19 cellular contexts compared by ENCODE assay signal in genomic region chr2:98632351-98632750, GRCh38. TPM values are rescaled to one million over a fixed set of nuclear protein-coding genes. Genes with fewer than 3 reads are reported as not detected.
DNase-seq lines count a peak whose midpoint lies in the region; ATAC-seq and TF ChIP-seq lines count a peak whose summit lies in the region.
"Had no signal": no experiment of that assay in that cellular context is flagged by ENCODE, and none has a peak within 500 bp of the region (broad histone marks: within the 10 kb centered on the region; RNA-seq: fewer than 3 reads in every experiment).

No MANE protein-coding gene starts in this region.

- no peak for TF ChIP-seq CTCF in CD4-positive, alpha-beta T cell (IDR thresholded peaks at IDR 0.05)

- CTCF ChIA-PET in CD4-positive, alpha-beta T cell (lab: Charles Lee): interaction anchor here (0.8 kb wide), 1 partner anchor 17 kb away, joined by 4 read pairs; no protein-coding TSS in a partner anchor
- CTCF ChIA-PET in activated CD8-positive, alpha-beta T cell treated with anti-CD3 and anti-CD28 coated beads, Interleukin-2, amount 10 ng/mL, durations not matched to agents 7 days and 5 days (lab: Charles Lee): interaction anchor here (1.0 to 2.7 kb wide), 3 partner anchors 24 to 199 kb away, joined by 3 to 9 read pairs (median 3); no protein-coding TSS in a partner anchor

- H3K4ac ChIP-seq in mesendoderm (ENCODE audit: low read depth, low read length): no peak overlapping the region

- H3K27ac ChIP-seq in CD4-positive, alpha-beta T cell (ENCODE audit: low read depth, low read length): no peak overlapping the region
- H3K27ac ChIP-seq in mesendoderm (ENCODE audit: low read depth, low read length): no peak overlapping the region
- H3K27ac ChIP-seq: 22Rv1, C4-2B had no signal

- H2AK5ac ChIP-seq in mesendoderm (ENCODE audit: low read length): peak overlapping the region; percentile 33

- no peaks in the 10 kb centered on the region for H3K9me3 ChIP-seq in CD4-positive, alpha-beta T cell (ENCODE audit: control insufficient read depth, low read length)
- H3K9me3 ChIP-seq: Caco-2 had no signal

- no peak for DNase-seq in T-helper 2 cell treated with Interferon-gamma antibody and Interleukin-4, amounts not matched to agents 5 μg/mL and 100 μg/mL, for 36 hours (ENCODE audit: low spot score)
- DNase-seq in T-helper 2 cell (no peak), mesendoderm (no peak), SKM-1 treated with dmso at 0.1 percent for 144 hours (lab: John Stamatoyannopoulos, UW; ENCODE audit: unreplicated experiment) (no peak), dedifferentiated amniotic fluid mesenchymal stem cell (ENCODE audit: extremely low spot score) (no peak)
- no peak for DNase-seq in CD4-positive, alpha-beta T cell
- no peak for DNase-seq in activated CD8-positive, alpha-beta T cell treated with anti-CD3 and anti-CD28 coated beads, Interleukin-2, amount 10 ng/mL, durations not matched to agents 7 days and 5 days
- DNase-seq: AML-193, Caco-2, H9, KBM-7, NCI-H1105 treated with DMSO at 0.1 percent for 48 hours, NCI-H1694 treated with DMSO at 0.1 percent for 48 hours, NCI-H748 treated with DMSO at 0.1 percent for 48 hours, OCI-M1, RPMI8226 had no signal

- H3K4me1 Mint-ChIP-seq in T-helper 2 cell treated with Interferon-gamma antibody and Interleukin-4, amounts not matched to agents 5 μg/mL and 100 μg/mL, for 36 hours (ENCODE audit: low read depth): peaks cover 27% of the 10 kb centered on the region
- peaks cover 35% of the 10 kb centered on the region for H3K4me1 Mint-ChIP-seq in CD4-positive, alpha-beta T cell (ENCODE audit: low read depth)
- H3K4me1 Mint-ChIP-seq in activated CD8-positive, alpha-beta T cell treated with anti-CD3 and anti-CD28 coated beads, Interleukin-2, amount 10 ng/mL, durations not matched to agents 7 days and 5 days (ENCODE audit: low read depth): peaks cover 31% of the 10 kb centered on the region

- H3K36me3 Mint-ChIP-seq in T-helper 2 cell treated with Interferon-gamma antibody and Interleukin-4, amounts not matched to agents 5 μg/mL and 100 μg/mL, for 36 hours (ENCODE audit: low read depth): peaks cover 59% of the 10 kb centered on the region
- peaks cover 89% of the 10 kb centered on the region for H3K36me3 Mint-ChIP-seq in CD4-positive, alpha-beta T cell (ENCODE audit: low read depth)
- peaks cover 65% of the 10 kb centered on the region for H3K36me3 Mint-ChIP-seq in activated CD8-positive, alpha-beta T cell treated with anti-CD3 and anti-CD28 coated beads, Interleukin-2, amount 10 ng/mL, durations not matched to agents 7 days and 5 days (ENCODE audit: low read depth)

- H3K9ac ChIP-seq in mesendoderm (ENCODE audit: low read length): no peak overlapping the region

- no peak overlapping the region for H3K4me3 Mint-ChIP-seq in T-helper 2 cell treated with Interferon-gamma antibody and Interleukin-4, amounts not matched to agents 5 μg/mL and 100 μg/mL, for 36 hours
- H3K4me3 Mint-ChIP-seq in CD4-positive, alpha-beta T cell: no peak overlapping the region
- H3K4me3 Mint-ChIP-seq in activated CD8-positive, alpha-beta T cell treated with anti-CD3 and anti-CD28 coated beads, Interleukin-2, amount 10 ng/mL, durations not matched to agents 7 days and 5 days: no peak overlapping the region
- H3K4me3 Mint-ChIP-seq: H9 had no signal

- no peak overlapping the region for H3K23ac ChIP-seq in mesendoderm (ENCODE audit: low read length)

- no peaks in the 10 kb centered on the region for H3K27me3 ChIP-seq in CD4-positive, alpha-beta T cell (ENCODE audit: control insufficient read depth, insufficient read depth, low read length)
- H3K27me3 ChIP-seq in mesendoderm (ENCODE audit: insufficient read depth, low read length, poor library complexity): no peaks in the 10 kb centered on the region

- H2BK5ac ChIP-seq in mesendoderm (ENCODE audit: low read length): no peak overlapping the region

- H3K4me2 ChIP-seq in mesendoderm (ENCODE audit: low read length): no peak overlapping the region

- POLR2A ChIA-PET in CD4-positive, alpha-beta T cell (lab: Charles Lee): interaction anchor here (0.9 to 1.5 kb wide), 4 partner anchors 13 to 139 kb away, joined by 3 to 5 read pairs (median 4); no protein-coding TSS in a partner anchor
- POLR2A ChIA-PET in activated CD8-positive, alpha-beta T cell treated with anti-CD3 and anti-CD28 coated beads, Interleukin-2, amount 10 ng/mL, durations not matched to agents 7 days and 5 days (lab: Charles Lee): no interaction called here

- H3K18ac ChIP-seq in mesendoderm (ENCODE audit: low read length): no peak overlapping the region

- ATAC-seq in CD4-positive, alpha-beta T cell (ENCODE audit: poor library complexity): no peak
- no peak for ATAC-seq in activated CD8-positive, alpha-beta T cell treated with anti-CD3 and anti-CD28 coated beads, Interleukin-2, amount 10 ng/mL, durations not matched to agents 7 days and 5 days
- ATAC-seq in GM21390 (IDR thresholded peaks at IDR 0.05; ENCODE audit: unreplicated experiment): no peak

- no peak overlapping the region for H3K4me3 ChIP-seq in mesendoderm (ENCODE audit: low read length)

- H3K79me1 ChIP-seq in mesendoderm (ENCODE audit: low read length): no peaks in the 10 kb centered on the region

- H2BK120ac ChIP-seq in mesendoderm (ENCODE audit: low read depth, low read length): no peak overlapping the region

- H2BK15ac ChIP-seq in mesendoderm (replicated peaks; ENCODE audit: low read depth): no peak overlapping the region

- no peaks in the 10 kb centered on the region for H3K36me3 ChIP-seq in mesendoderm (ENCODE audit: control insufficient read depth, insufficient read depth, low read length)

- intact Hi-C loops in CD4-positive, alpha-beta T cell (cut with DNase I, micrococcal nuclease): loop anchor here (5.0 to 10.0 kb wide), 2 partner anchors 65 to 522 kb away; partner anchors contain the start of genes LIPT1 (in 1 of the 2) and TSGA10 (in 1 of the 2)

- no peaks in the 10 kb centered on the region for H3K79me2 ChIP-seq in mesendoderm (ENCODE audit: control insufficient read depth, insufficient read depth, low read length)

- peak overlapping the region; percentile 27 for H3K27ac Mint-ChIP-seq in T-helper 2 cell treated with Interferon-gamma antibody and Interleukin-4, amounts not matched to agents 5 μg/mL and 100 μg/mL, for 36 hours
- H3K27ac Mint-ChIP-seq in CD4-positive, alpha-beta T cell: peak overlapping the region; percentile 49
- peak overlapping the region; percentile 0 for H3K27ac Mint-ChIP-seq in activated CD8-positive, alpha-beta T cell treated with anti-CD3 and anti-CD28 coated beads, Interleukin-2, amount 10 ng/mL, durations not matched to agents 7 days and 5 days
- H3K27ac Mint-ChIP-seq: H9 had no signal

- peaks cover 2% of the 10 kb centered on the region for H3K4me1 ChIP-seq in mesendoderm (ENCODE audit: control insufficient read depth, low read depth, low read length)
- H3K4me1 ChIP-seq: Caco-2 had no signal

- H3K9me3 Mint-ChIP-seq in T-helper 2 cell treated with Interferon-gamma antibody and Interleukin-4, amounts not matched to agents 5 μg/mL and 100 μg/mL, for 36 hours: no peaks in the 10 kb centered on the region
- H3K9me3 Mint-ChIP-seq in CD4-positive, alpha-beta T cell: no peaks in the 10 kb centered on the region
- no peaks in the 10 kb centered on the region for H3K9me3 Mint-ChIP-seq in activated CD8-positive, alpha-beta T cell treated with anti-CD3 and anti-CD28 coated beads, Interleukin-2, amount 10 ng/mL, durations not matched to agents 7 days and 5 days (ENCODE audit: insufficient read depth)
- H3K9me3 Mint-ChIP-seq: H9 had no signal

- H4K5ac ChIP-seq in mesendoderm (ENCODE audit: low read length): no peak overlapping the region

- H4K8ac ChIP-seq in mesendoderm (ENCODE audit: low read depth, low read length): no peak overlapping the region

- H3K56ac ChIP-seq in mesendoderm (ENCODE audit: low read length): no peak overlapping the region

- H3K27me3 Mint-ChIP-seq in T-helper 2 cell treated with Interferon-gamma antibody and Interleukin-4, amounts not matched to agents 5 μg/mL and 100 μg/mL, for 36 hours (ENCODE audit: low read depth): no peaks in the 10 kb centered on the region
- H3K27me3 Mint-ChIP-seq in CD4-positive, alpha-beta T cell: no peaks in the 10 kb centered on the region
- no peaks in the 10 kb centered on the region for H3K27me3 Mint-ChIP-seq in activated CD8-positive, alpha-beta T cell treated with anti-CD3 and anti-CD28 coated beads, Interleukin-2, amount 10 ng/mL, durations not matched to agents 7 days and 5 days (ENCODE audit: low read depth)

- no CpG with 5 or more reads among the region's 3 CpGs for WGBS in mesendoderm (ENCODE audit: extremely low coverage, insufficient coverage, low lambda C conversion rate)

RNA-seq across cellular contexts. Expression of gene UNC50, which starts 24.0 kb away (rescaled TPM):
- 10 to 100 TPM; 17.1 to 17.5 TPM for total RNA-seq in CD4-positive, alpha-beta T cell
- 10 to 100 TPM; 25.5 to 26.1 TPM for total RNA-seq in activated CD8-positive, alpha-beta T cell treated with anti-CD3 and anti-CD28 coated beads, Interleukin-2, amount 10 ng/mL, durations not matched to agents 7 days and 5 days
- 56.6 TPM for polyA plus RNA-seq in mesendoderm (2013, experiment 1 of 2)
- polyA plus RNA-seq in mesendoderm (2013, experiment 2 of 2): 54.3 TPM

RNA-seq across cellular contexts. Expression of gene COA5, which starts 24.0 kb away (rescaled TPM):
- total RNA-seq in CD4-positive, alpha-beta T cell: 10 to 100 TPM; 29.2 to 30.1 TPM
- 10 to 100 TPM; 18.8 to 21.8 TPM for total RNA-seq in activated CD8-positive, alpha-beta T cell treated with anti-CD3 and anti-CD28 coated beads, Interleukin-2, amount 10 ng/mL, durations not matched to agents 7 days and 5 days
- 30.2 TPM for polyA plus RNA-seq in mesendoderm (2013, experiment 1 of 2)
- polyA plus RNA-seq in mesendoderm (2013, experiment 2 of 2): 29.8 TPM
